Comparison of ENCODE assay signal across 22 cellular contexts in genomic region chr9:90632680-90633207, GRCh38. TPM values are rescaled to one million over a fixed set of nuclear protein-coding genes. Genes with fewer than 3 reads are reported as not detected.
"Had no signal": no experiment of that assay in that cellular context is flagged by ENCODE, and none has a peak within 500 bp of the region (broad histone marks: within the 10 kb centered on the region; RNA-seq: fewer than 3 reads in every experiment).

No MANE protein-coding gene starts in this region.

- H3K9ac ChIP-seq: KMS-11 had no signal

- H3K4me1 ChIP-seq: SJSA1 had no signal

- H3K27me3 ChIP-seq: SJSA1 had no signal

- H3K4me2 ChIP-seq: KMS-11 had no signal

- H3K4me3 ChIP-seq: K562, SJSA1, SK-N-MC had no signal

- H3K27ac ChIP-seq: HL-60, KMS-11, SJSA1, SK-N-MC had no signal

- H3K9me3 ChIP-seq: SJSA1 had no signal

- DNase-seq: Kasumi-1, MM.1S, NCI-H1092 treated with DMSO at 0.1 percent for 48 hours, NCI-H1417, NCI-H1436 treated with DMSO at 0.1 percent for 48 hours, NCI-H1694, NCI-H187 treated with DMSO at 0.1 percent for 48 hours, NCI-H2029 treated with DMSO at 0.1 percent for 48 hours, NCI-H2171 treated with DMSO at 0.1 percent for 48 hours, NCI-H524, NCI-H526 treated with DMSO at 0.1 percent for 48 hours, NCI-H748 treated with DMSO at 0.1 percent for 48 hours, Right ventricle myocardium superior, RPMI8226, SIG-M5 had no signal

- H3K36me3 ChIP-seq: SJSA1 had no signal

- ATAC-seq: K562 had no signal

RNA-seq across cellular contexts. Expression of gene DIRAS2, which starts 9.9 kb away (rescaled TPM):
- total RNA-seq: K562, M059J, Right ventricle myocardium superior, SJSA1 had no signal
- polyA plus RNA-seq: IgD-negative memory B cell, K562 had no signal
